8 cellular contexts compared by ENCODE assay signal in the genomic region with DNA sequence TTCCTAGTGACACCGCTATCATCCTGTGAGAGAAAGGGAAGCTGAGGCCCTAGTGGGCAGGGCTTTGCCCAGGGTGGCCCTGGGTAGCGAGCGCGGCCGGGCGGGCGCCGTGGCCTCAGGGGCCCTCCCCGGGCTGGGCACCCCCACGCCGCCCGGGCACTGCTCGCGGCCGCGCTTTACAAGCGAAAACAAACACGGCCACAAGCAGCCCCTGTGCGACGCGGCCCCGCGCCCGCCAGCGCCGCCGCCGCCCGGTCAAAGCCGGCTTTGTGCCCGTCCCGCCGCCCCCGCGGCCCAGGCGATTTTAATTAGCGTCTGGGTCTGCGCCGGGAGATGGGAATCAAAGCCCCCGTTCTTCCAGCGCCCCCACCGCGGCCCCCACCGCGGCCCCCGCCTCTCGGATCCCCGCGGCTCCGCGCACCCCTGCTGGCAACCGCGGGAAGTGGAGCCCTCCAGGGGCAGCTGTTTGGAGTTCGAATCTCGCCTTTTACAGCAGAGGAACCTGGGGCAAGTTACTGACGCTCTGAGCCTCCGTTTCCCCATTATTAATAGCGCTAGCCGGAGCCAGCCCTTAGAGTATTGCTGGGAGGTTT. TPM values are rescaled to one million over a fixed set of nuclear protein-coding genes. Genes with fewer than 3 reads are reported as not detected.
DNase-seq lines count a peak whose midpoint lies in the region; ATAC-seq and TF ChIP-seq lines count a peak whose summit lies in the region.

No MANE protein-coding gene starts in this region.

- peaks cover 0 to 3% (median under 1%) of the 10 kb centered on the region in 4 donors for H3K4me1 Mint-ChIP-seq in naive thymus-derived CD8-positive, alpha-beta T cell

- DNase-seq in AG10803 (ENCODE audit: low read depth) (peak; percentile 25), SK-N-SH (peak; percentile 87), head of caudate nucleus (peak; percentile 71 to 95 (median 88)), neuronal stem cell (ENCODE audit: low spot score) (peak; percentile 26), SIG-M5 treated with dmso at 0.1 percent for 504 hours (lab: John Stamatoyannopoulos, UW; ENCODE audit: unreplicated experiment) (no peak), NCI-H2029 (lab: John Stamatoyannopoulos, UW) (no peak), NAMALWA (ENCODE audit: low spot score) (no peak)
- DNase-seq in naive thymus-derived CD8-positive, alpha-beta T cell = no peak

- no peak overlapping the region for H2AK5ac ChIP-seq in neuronal stem cell (ENCODE audit: low read depth, low read length)

- TF ChIP-seq CTCF in AG10803 (conservative IDR thresholded peaks at IDR 0.05; ENCODE audit: low read length) (peak; percentile 48), SK-N-SH (IDR thresholded peaks at IDR 0.05) (peak; percentile 34)

- POLR2A ChIA-PET in SK-N-SH (lab: Yijun Ruan, JAX) = no interaction called here
- POLR2A ChIA-PET in naive thymus-derived CD8-positive, alpha-beta T cell (lab: Charles Lee) = no interaction called here

- intact Hi-C loops in head of caudate nucleus (cut with DNase I) = no loop called here

- H3K9ac ChIP-seq in SK-N-SH = no peak overlapping the region
- no peak overlapping the region for H3K9ac ChIP-seq in neuronal stem cell (ENCODE audit: low read depth, low read length, poor library complexity)

- CTCF ChIA-PET in SK-N-SH (lab: Yijun Ruan, JAX) = interaction anchor here (0.6 to 7.8 kb wide), 15 partner anchors 10 to 230 kb away, joined by 3 to 58 read pairs (median 4); no protein-coding TSS in a partner anchor

- TF ChIP-seq RAD21 in SK-N-SH (IDR thresholded peaks at IDR 0.05; ENCODE audit: low read length) = no peak

- H3K79me1 ChIP-seq in neuronal stem cell (ENCODE audit: low read depth, low read length) = no peaks in the 10 kb centered on the region

- H3K27ac Mint-ChIP-seq in naive thymus-derived CD8-positive, alpha-beta T cell = no peak overlapping the region

- no peak for TF ChIP-seq EP300 in SK-N-SH (IDR thresholded peaks at IDR 0.05; ENCODE audit: borderline replicate concordance in 1 of 2, low read depth in 1 of 2, low read length in 1 of 2)

- 44% methylated on average over 44 of the region's 59 CpGs for WGBS in SK-N-SH (ENCODE audit: low lambda C conversion rate)
- WGBS in neuronal stem cell (ENCODE audit: extremely low coverage in 2 of 2, insufficient read length in 2 of 2, insufficient replicate concordance in 1 of 2), 2 donors = no CpG with 5 or more reads among the region's 59 CpGs

- peak overlapping the region in 1 of 10 donors; percentile 15 for H3K4me3 Mint-ChIP-seq in naive thymus-derived CD8-positive, alpha-beta T cell

- H3K36me3 ChIP-seq in SK-N-SH (replicated peaks in 1 of 2; ENCODE audit: control insufficient read depth in 1 of 2, insufficient read depth in 2 of 2, low read length in 1 of 2) = no peaks in the 10 kb centered on the region
- no peaks in the 10 kb centered on the region for H3K36me3 ChIP-seq in neuronal stem cell (replicated peaks in 1 of 2; ENCODE audit: control insufficient read depth in 2 of 2, insufficient read depth in 2 of 2, low read length in 2 of 2)

- no peak for ATAC-seq in naive thymus-derived CD8-positive, alpha-beta T cell

- peaks cover 0 to 3% (median 0%) of the 10 kb centered on the region in 9 donors for H3K9me3 Mint-ChIP-seq in naive thymus-derived CD8-positive, alpha-beta T cell

- H3K9me3 ChIP-seq in SK-N-SH (no peaks in the 10 kb centered on the region), neuronal stem cell (replicated peaks in 1 of 2; ENCODE audit: control insufficient read depth in 2 of 2, insufficient read depth in 1 of 2, low read depth in 1 of 2, low read length in 2 of 2) (peaks cover 0 to 9% of the 10 kb centered on the region in 2 donors)

- no peak overlapping the region for H4K91ac ChIP-seq in neuronal stem cell (ENCODE audit: low read depth, low read length, poor library complexity)

- H2BK15ac ChIP-seq in neuronal stem cell (ENCODE audit: low read length) = no peak overlapping the region

- H3K9me2 ChIP-seq in SK-N-SH = no peaks in the 10 kb centered on the region

- H3K27ac ChIP-seq in SK-N-SH (ENCODE audit: low read depth in 2 of 2, low read length in 1 of 2) (no peak overlapping the region), neuronal stem cell (replicated peaks; ENCODE audit: low read length) (no peak overlapping the region)

- H3K4me2 ChIP-seq in SK-N-SH (no peak overlapping the region), neuronal stem cell (ENCODE audit: insufficient read depth, low read length, poor library complexity, severe bottlenecking) (peak overlapping the region; percentile 74)

- H2BK12ac ChIP-seq in neuronal stem cell (ENCODE audit: low read length) = no peak overlapping the region

- peaks cover 0 to 5% of the 10 kb centered on the region in 2 experiments; a peak in 1 of 4 replicates for H3K4me1 ChIP-seq in SK-N-SH (ENCODE audit: control insufficient read depth in 1 of 2, insufficient read depth in 2 of 2, low read depth in 1 of 2, low read length in 1 of 2)
- H3K4me1 ChIP-seq in neuronal stem cell (ENCODE audit: control insufficient read depth in 2 of 2, insufficient read depth in 1 of 2, low read depth in 1 of 2, low read length in 2 of 2) = no peaks in the 10 kb centered on the region

- H2BK120ac ChIP-seq in neuronal stem cell (ENCODE audit: low read depth, low read length) = no peak overlapping the region

- no peak overlapping the region for H3K4ac ChIP-seq in neuronal stem cell (ENCODE audit: low read length)

- no peak overlapping the region for H3K14ac ChIP-seq in neuronal stem cell (ENCODE audit: low read length)

- H3K23ac ChIP-seq in neuronal stem cell (ENCODE audit: low read depth, low read length, poor library complexity) = no peak overlapping the region

- H3K4me3 ChIP-seq in AG10803 (ENCODE audit: low read length) = peak overlapping the region; percentile 48
- H3K4me3 ChIP-seq in SK-N-SH (ENCODE audit: low read depth in 2 of 2, low read length in 1 of 2) = peak overlapping the region in 1 of 2 experiments; percentile 28; a peak in 2 of 4 replicates
- H3K4me3 ChIP-seq in neuronal stem cell (ENCODE audit: low read length in 2 of 2) = peak overlapping the region in 1 of 2 donors; percentile 71

- H4K8ac ChIP-seq in neuronal stem cell (ENCODE audit: low read depth, low read length) = no peak overlapping the region

- H3F3A ChIP-seq in SK-N-SH (replicated peaks; ENCODE audit: insufficient read depth) = peaks cover 3% of the 10 kb centered on the region

- H4K20me1 ChIP-seq in SK-N-SH (ENCODE audit: insufficient read depth) = no peaks in the 10 kb centered on the region

- no peaks in the 10 kb centered on the region for H3K27me3 ChIP-seq in SK-N-SH (ENCODE audit: insufficient read depth)
- peaks cover 0 to 7% (median 4%) of the 10 kb centered on the region in 3 experiments for H3K27me3 ChIP-seq in neuronal stem cell (ENCODE audit: control insufficient read depth in 3 of 3, insufficient read depth in 3 of 3, low read depth in 1 of 3, low read length in 3 of 3)

- peaks cover 0 to 2% (median 0%) of the 10 kb centered on the region in 3 donors for H3K36me3 Mint-ChIP-seq in naive thymus-derived CD8-positive, alpha-beta T cell

- peaks cover 14 to 43% (median 33%) of the 10 kb centered on the region in 5 donors for H3K27me3 Mint-ChIP-seq in naive thymus-derived CD8-positive, alpha-beta T cell

- H2AFZ ChIP-seq in SK-N-SH (ENCODE audit: low read depth) (0 out of 2 replicates have a peak overlapping the region, but pooled peaks have one; percentile 51), neuronal stem cell (ENCODE audit: low read length) (no peak overlapping the region)

- H3K79me2 ChIP-seq in SK-N-SH (ENCODE audit: insufficient read depth) = no peaks in the 10 kb centered on the region

- peak overlapping the region; percentile 5 for H3K18ac ChIP-seq in neuronal stem cell (ENCODE audit: low read length)

- H2BK5ac ChIP-seq in neuronal stem cell (ENCODE audit: low read length) = no peak overlapping the region

TF ChIP-seq in SK-N-SH, 30 proteins besides CTCF, POLR2A, EP300 and RAD21 (continues in another document):
- no peak for TF ChIP-seq ELF1 (IDR thresholded peaks at IDR 0.05)
- TF ChIP-seq, protein P1, sequence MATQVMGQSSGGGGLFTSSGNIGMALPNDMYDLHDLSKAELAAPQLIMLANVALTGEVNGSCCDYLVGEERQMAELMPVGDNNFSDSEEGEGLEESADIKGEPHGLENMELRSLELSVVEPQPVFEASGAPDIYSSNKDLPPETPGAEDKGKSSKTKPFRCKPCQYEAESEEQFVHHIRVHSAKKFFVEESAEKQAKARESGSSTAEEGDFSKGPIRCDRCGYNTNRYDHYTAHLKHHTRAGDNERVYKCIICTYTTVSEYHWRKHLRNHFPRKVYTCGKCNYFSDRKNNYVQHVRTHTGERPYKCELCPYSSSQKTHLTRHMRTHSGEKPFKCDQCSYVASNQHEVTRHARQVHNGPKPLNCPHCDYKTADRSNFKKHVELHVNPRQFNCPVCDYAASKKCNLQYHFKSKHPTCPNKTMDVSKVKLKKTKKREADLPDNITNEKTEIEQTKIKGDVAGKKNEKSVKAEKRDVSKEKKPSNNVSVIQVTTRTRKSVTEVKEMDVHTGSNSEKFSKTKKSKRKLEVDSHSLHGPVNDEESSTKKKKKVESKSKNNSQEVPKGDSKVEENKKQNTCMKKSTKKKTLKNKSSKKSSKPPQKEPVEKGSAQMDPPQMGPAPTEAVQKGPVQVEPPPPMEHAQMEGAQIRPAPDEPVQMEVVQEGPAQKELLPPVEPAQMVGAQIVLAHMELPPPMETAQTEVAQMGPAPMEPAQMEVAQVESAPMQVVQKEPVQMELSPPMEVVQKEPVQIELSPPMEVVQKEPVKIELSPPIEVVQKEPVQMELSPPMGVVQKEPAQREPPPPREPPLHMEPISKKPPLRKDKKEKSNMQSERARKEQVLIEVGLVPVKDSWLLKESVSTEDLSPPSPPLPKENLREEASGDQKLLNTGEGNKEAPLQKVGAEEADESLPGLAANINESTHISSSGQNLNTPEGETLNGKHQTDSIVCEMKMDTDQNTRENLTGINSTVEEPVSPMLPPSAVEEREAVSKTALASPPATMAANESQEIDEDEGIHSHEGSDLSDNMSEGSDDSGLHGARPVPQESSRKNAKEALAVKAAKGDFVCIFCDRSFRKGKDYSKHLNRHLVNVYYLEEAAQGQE (IDR thresholded peaks at IDR 0.05; ENCODE audit: low read depth, low read length) = no peak
- TF ChIP-seq RXRA (IDR thresholded peaks at IDR 0.05; ENCODE audit: borderline replicate concordance, low read depth) = no peak
- TF ChIP-seq CHD2 (IDR thresholded peaks at IDR 0.05; ENCODE audit: low read length, partially characterized antibody) = no peak

RNA-seq across cellular contexts. Expression of a gene that starts 47.9 kb away (rescaled TPM):
- polyA plus RNA-seq in SK-N-SH (2012; rRNA removed) = not detected in 2 replicates
- polyA plus RNA-seq in SK-N-SH (2012; cell fraction: cytosol; rRNA removed) = 0.05 TPM in 1 of 2 replicates, not detected in the other
- 0.04 and 0.13 TPM in 2 replicates for polyA plus RNA-seq in SK-N-SH (2012; cell fraction: nucleus; rRNA removed)
- polyA plus RNA-seq in neuronal stem cell (2013, experiment 1 of 2) = 0.81 TPM
- 0.80 TPM for polyA plus RNA-seq in neuronal stem cell (2013, experiment 2 of 2)
- total RNA-seq in naive thymus-derived CD8-positive, alpha-beta T cell = not detected
- polyA plus RNA-seq in naive thymus-derived CD8-positive, alpha-beta T cell = not detected

Comparison
In these comparisons a context has a peak if more than half of its experiments do, and no peak if none do; other contexts are left out.
1. DNase-seq: peak in AG10803 (single experiment), SK-N-SH (single experiment), head of caudate nucleus (42 of 42) and neuronal stem cell (single experiment); none in SIG-M5 treated with dmso at 0.1 percent for 504 hours (single experiment), NCI-H2029 (single experiment), NAMALWA (single experiment) and naive thymus-derived CD8-positive, alpha-beta T cell (0 of 10).